Comparison of ENCODE assay signal across 9 cellular contexts in the genomic region with DNA sequence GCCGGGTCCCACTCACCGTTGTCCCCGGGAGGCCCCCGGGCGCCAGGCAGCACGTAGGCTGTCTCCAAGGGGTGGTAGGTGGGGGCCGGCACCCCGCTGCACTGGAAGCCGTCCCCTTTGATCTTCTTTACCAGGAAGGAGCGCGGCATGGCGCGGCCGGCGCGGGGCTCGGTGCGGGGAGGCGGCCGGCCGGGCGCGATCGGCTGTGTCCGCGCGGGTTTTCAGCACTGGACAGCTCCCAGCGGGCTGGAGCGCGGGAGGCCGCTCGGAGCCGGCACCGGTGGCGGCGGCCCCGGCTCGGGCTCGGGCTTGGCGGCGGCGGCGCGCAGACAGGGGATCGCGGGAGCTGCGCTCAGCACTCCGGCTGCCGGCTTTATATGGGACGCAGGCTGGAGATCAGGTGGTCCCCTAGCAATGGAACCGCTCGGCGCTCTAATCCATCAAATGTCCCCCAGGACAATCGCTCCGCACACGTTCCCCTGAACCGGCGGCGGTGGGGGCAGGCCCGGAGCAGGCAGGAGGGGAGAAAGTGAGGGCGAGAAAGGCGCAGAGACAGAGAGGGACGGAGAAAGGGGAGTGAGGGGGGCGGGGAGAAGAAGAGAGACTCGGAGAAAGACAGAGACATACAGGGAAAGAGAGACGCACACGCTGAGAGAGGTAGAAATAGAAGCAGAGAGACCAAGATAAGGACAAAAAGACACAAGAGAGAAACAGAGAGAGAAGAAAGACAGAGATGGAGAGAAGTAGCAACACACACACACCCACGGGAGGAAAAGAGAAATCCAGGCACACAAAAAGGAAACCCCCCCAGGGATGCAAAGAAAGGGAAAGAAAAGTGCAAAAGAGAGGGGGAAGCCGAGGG. TPM values are rescaled to one million over a fixed set of nuclear protein-coding genes. Genes with fewer than 3 reads are reported as not detected.
A peak's percentile ranks its signal among the peaks of the same experiment; 100 is the strongest.
DNase-seq lines count a peak whose midpoint lies in the region; ATAC-seq and TF ChIP-seq lines count a peak whose summit lies in the region.
"Had no signal": no experiment of that assay in that cellular context is flagged by ENCODE, and none has a peak within 500 bp of the region (broad histone marks: within the 10 kb centered on the region; RNA-seq: fewer than 3 reads in every experiment).

Gene SCRT2 (minus strand): TSS at position 350 of the 862 bp plus-strand sequence. CDS start 201 bp downstream, at position 149.

- H3K79me2 ChIP-seq in hepatocyte: no peaks in the 10 kb centered on the region

- H3K27me3 ChIP-seq in A673 (replicated peaks; ENCODE audit: insufficient read depth, low read depth, low read length, poor library complexity) (peaks cover 57% of the 10 kb centered on the region), hepatocyte (peaks cover 65% of the 10 kb centered on the region)

- no peaks in the 10 kb centered on the region for H3K9me2 ChIP-seq in hepatocyte (replicated peaks; ENCODE audit: insufficient read depth)

- no peak within 1 kb of the TSS for H3K27ac Mint-ChIP-seq in T-helper 17 cell

- POLR2A ChIA-PET in A673 (lab: Charles Lee; ENCODE audit: low non-redundant PET): no interaction called here

- H3K4me1 ChIP-seq in A673 (ENCODE audit: insufficient read depth, low read length, poor library complexity, severe bottlenecking) (peaks cover 12% of the 10 kb centered on the region), hepatocyte (ENCODE audit: insufficient read depth) (peaks cover 8% of the 10 kb centered on the region)

- peak within 1 kb of the TSS; percentile 45 for H3K4me3 ChIP-seq in A673 (ENCODE audit: low read depth, low read length, poor library complexity, severe bottlenecking)
- no peak within 1 kb of the TSS for H3K4me3 ChIP-seq in hepatocyte

- intact Hi-C loops in A673 (cut with micrococcal nuclease; ENCODE audit: unreplicated experiment): no loop called here
- intact Hi-C loops in sciatic nerve (cut with DNase I): no loop called here

- H3K4me3 Mint-ChIP-seq in T-helper 17 cell: peak within 1 kb of the TSS; percentile 55

- ATAC-seq in HG02798 (IDR thresholded peaks at IDR 0.05; ENCODE audit: poor library complexity, unreplicated experiment) (peak; percentile 42), T-helper 17 cell (peak; percentile 86), sciatic nerve (peak; percentile 90), HG03025 (IDR thresholded peaks at IDR 0.05; ENCODE audit: low FRiP score, unreplicated experiment) (no peak)

- CTCF ChIA-PET in A673 (lab: Charles Lee): no interaction called here

- no peak for TF ChIP-seq CTCF in A673 (conservative IDR thresholded peaks at IDR 0.05; ENCODE audit: low read depth, low read length)
- no peak for TF ChIP-seq CTCF in hepatocyte (IDR thresholded peaks at IDR 0.05; ENCODE audit: poor library complexity)

- peak within 1 kb of the TSS; percentile 86 for H3K4me2 ChIP-seq in hepatocyte

- no peak within 1 kb of the TSS for H2AFZ ChIP-seq in hepatocyte

- no peaks in the 10 kb centered on the region for H3K9me3 ChIP-seq in A673 (ENCODE audit: low read depth, low read length, poor library complexity, severe bottlenecking)
- H3K9me3 ChIP-seq in T-helper 17 cell (ENCODE audit: control insufficient read depth, low read length, poor library complexity, severe bottlenecking): no peaks in the 10 kb centered on the region
- H3K9me3 ChIP-seq in hepatocyte (ENCODE audit: low read depth): no peaks in the 10 kb centered on the region
- H3K9me3 ChIP-seq: neutrophil had no signal

- DNase-seq in A673 (ENCODE audit: low spot score): peak; percentile 73
- DNase-seq in T-helper 17 cell: peak; percentile 25 to 61 (median 48)
- DNase-seq in anterior cingulate cortex (lab: John Stamatoyannopoulos, UW): peak in 47 of 58 donors; percentile 8 to 73 (median 47)
- peak; percentile 92 for DNase-seq in hepatocyte (ENCODE audit: low spot score)
- peak; percentile 90 for DNase-seq in sciatic nerve (ENCODE audit: low spot score)
- DNase-seq in NCI-H1436 (lab: John Stamatoyannopoulos, UW): no peak

- H3K27ac ChIP-seq in A673 (ENCODE audit: low read depth, low read length, poor library complexity, severe bottlenecking) (no peak within 1 kb of the TSS), hepatocyte (no peak within 1 kb of the TSS)
- H3K27ac ChIP-seq: neutrophil had no signal

- H3K36me3 ChIP-seq in A673 (ENCODE audit: insufficient read depth, low read length, poor library complexity, severe bottlenecking): no peaks in the 10 kb centered on the region
- H3K36me3 ChIP-seq in hepatocyte (replicated peaks; ENCODE audit: insufficient read depth, low read depth): no peaks in the 10 kb centered on the region
- H3K36me3 ChIP-seq: neutrophil had no signal

- H3K36me3 Mint-ChIP-seq in T-helper 17 cell (ENCODE audit: low read depth): peaks cover 4% of the 10 kb centered on the region

- H3K4me1 Mint-ChIP-seq in T-helper 17 cell: peaks cover 7% of the 10 kb centered on the region

- H3K27me3 Mint-ChIP-seq in T-helper 17 cell: peaks cover 75% of the 10 kb centered on the region

- peaks cover 4% of the 10 kb centered on the region for H4K20me1 ChIP-seq in hepatocyte (ENCODE audit: insufficient read depth, poor library complexity, severe bottlenecking)

- BruUV-seq in A673 (replicated peaks; lab: Mats Ljungman, UMichigan): no TSS peak

- 2% methylated on average over 45 of the region's 69 CpGs for whole genome bisulfite sequencing in hepatocyte (ENCODE audit: low lambda C conversion rate, missing lambda C conversion rate)

RNA-seq across cellular contexts. Expression of gene SCRT2, which starts in this region (rescaled TPM):
- total RNA-seq in A673 (2021) (0.50 and 0.69 TPM in 2 replicates), T-helper 17 cell (not detected), hepatocyte (not detected in 2 replicates), sciatic nerve (not detected)
- not detected in 2 replicates for polyA plus RNA-seq in hepatocyte

Comparison
In these comparisons a context has a peak if more than half of its experiments do, and no peak if none do; other contexts are left out.
1. Peak in DNase-seq and H3K4me3 ChIP-seq in A673; RNA of the gene not detected or under 1 TPM.
2. Peak in DNase-seq and ATAC-seq in T-helper 17 cell; RNA of the gene not detected or under 1 TPM.
3. Peak in DNase-seq and H3K4me2 ChIP-seq in hepatocyte; RNA of the gene not detected or under 1 TPM.
4. Peak in DNase-seq and ATAC-seq in sciatic nerve; RNA of the gene not detected or under 1 TPM.